8 cellular contexts compared by ENCODE assay signal in genomic region chr17:74975943-74976342, GRCh38. TPM values are rescaled to one million over a fixed set of nuclear protein-coding genes. Genes with fewer than 3 reads are reported as not detected.
"Had no signal": no experiment of that assay in that cellular context is flagged by ENCODE, and none has a peak within 500 bp of the region (broad histone marks: within the 10 kb centered on the region; RNA-seq: fewer than 3 reads in every experiment).

No MANE protein-coding gene starts in this region.

- H3K9me3 Mint-ChIP-seq: GM23338 had no signal

- FAIRE-seq: H1, H54 had no signal

- ATAC-seq: GM23338 had no signal

- H3K27ac ChIP-seq: HL-60 had no signal

- DNase-seq: H9, HCEC 1CT, IMR-90 had no signal

- H2AFZ ChIP-seq: GM23338 had no signal

- H3K4me3 ChIP-seq: GM23338 had no signal

- H3K4me2 ChIP-seq: GM23338 had no signal

- H3K4me3 Mint-ChIP-seq: GM23338, H9 had no signal

- H3K27ac Mint-ChIP-seq: GM23338, H9 had no signal

RNA-seq across cellular contexts. Expression of gene OTOP3, which starts 40.2 kb away (rescaled TPM):
- total RNA-seq: GM23338, H1, H9, HT1080, IMR-90 had no signal
- polyA plus RNA-seq: GM23338, IMR-90 had no signal

RNA-seq across cellular contexts. Expression of gene OTOP2, which starts 51.9 kb away (rescaled TPM):
- total RNA-seq: GM23338, H1, HT1080, IMR-90 had no signal
- polyA plus RNA-seq: GM23338, IMR-90 had no signal
